34 cellular contexts compared by ENCODE assay signal in genomic region chr7:104431930-104432329, GRCh38.
"Had no signal": no experiment of that assay in that cellular context is flagged by ENCODE, and none has a peak within 500 bp of the region (broad histone marks: within the 10 kb centered on the region; RNA-seq: fewer than 3 reads in every experiment).

No MANE protein-coding gene starts in this region.

- H3K27ac Mint-ChIP-seq: activated CD4-positive, alpha-beta T cell treated with anti-CD3 and anti-CD28 coated beads for 36 hours; activated CD4-positive, alpha-beta T cell treated with anti-CD3 and anti-CD28 coated beads, Interleukin-2, amount 10 ng/mL, durations not matched to agents 7 days and 5 days; activated CD8-positive, alpha-beta T cell treated with anti-CD3 and anti-CD28 coated beads, Interleukin-2, amount 10 ng/mL, durations not matched to agents 7 days and 5 days; activated naive CD4-positive, alpha-beta T cell treated with anti-CD3 and anti-CD28 coated beads, Interleukin-2, amount 50 U/mL, for 24 hours; activated naive CD8-positive, alpha-beta T cell treated with anti-CD3 and anti-CD28 coated beads, Interleukin-2, amount 10 ng/mL, durations not matched to agents 7 days and 5 days; activated T-cell treated with anti-CD3 and anti-CD28 coated beads, Interleukin-2, amount 50 U/mL, for 24 hours; activated T-helper 2 cell treated with anti-CD3 and anti-CD28 coated beads, Interferon-gamma antibody, Interleukin-2, Interleukin-4, amounts not matched to agents 10 μg/mL and 5 μg/mL and 100 μg/mL, durations not matched to agents 14 hours and 24 hours and 36 hours; T-helper 2 cell treated with Interferon-gamma antibody and Interleukin-4, amounts not matched to agents 5 μg/mL and 100 μg/mL, for 36 hours had no signal

- H3K4me1 ChIP-seq: ascending aorta had no signal

- H3K4me3 ChIP-seq: ascending aorta, cardiac muscle cell, PC-9, SK-N-MC had no signal

- H3K36me3 ChIP-seq: ascending aorta, cardiac muscle cell had no signal

- H3K9me3 Mint-ChIP-seq: activated CD4-positive, alpha-beta T cell treated with anti-CD3 and anti-CD28 coated beads, Interleukin-2, amount 10 ng/mL, durations not matched to agents 7 days and 5 days; activated naive CD4-positive, alpha-beta T cell treated with anti-CD3 and anti-CD28 coated beads, Interleukin-2, amount 50 U/mL, for 24 hours; activated naive CD8-positive, alpha-beta T cell treated with anti-CD3 and anti-CD28 coated beads, Interleukin-2, amount 10 ng/mL, durations not matched to agents 7 days and 5 days; activated T-cell treated with anti-CD3 and anti-CD28 coated beads, Interleukin-2, amount 50 U/mL, for 24 hours; activated T-helper 2 cell treated with anti-CD3 and anti-CD28 coated beads, Interferon-gamma antibody, Interleukin-2, Interleukin-4, amounts not matched to agents 10 μg/mL and 5 μg/mL and 100 μg/mL, durations not matched to agents 14 hours and 24 hours and 36 hours; T-helper 2 cell treated with Interferon-gamma antibody and Interleukin-4, amounts not matched to agents 5 μg/mL and 100 μg/mL, for 36 hours had no signal

- H3K27ac ChIP-seq: ascending aorta, cardiac muscle cell, PC-9, SK-N-MC had no signal

- H3K27me3 ChIP-seq: ascending aorta, cardiac muscle cell had no signal

- H2AFZ ChIP-seq: PC-9 had no signal

- DNase-seq: activated CD4-positive, alpha-beta T cell treated with anti-CD3 and anti-CD28 coated beads for 36 hours; activated CD4-positive, alpha-beta T cell treated with anti-CD3 and anti-CD28 coated beads, Interleukin-2, amount 10 ng/mL, durations not matched to agents 7 days and 5 days; activated CD4-positive, alpha-beta T cell treated with anti-CD3 and anti-CD28 coated beads, Interleukin-2, amount 50 U/mL, for 48 hours; activated CD8-positive, alpha-beta T cell treated with anti-CD3 and anti-CD28 coated beads, Interleukin-2, amount 10 ng/mL, durations not matched to agents 7 days and 5 days; activated gamma-delta T cell; activated naive CD4-positive, alpha-beta T cell treated with Interleukin-2 at 50 U/mL for 16 hours; activated naive CD8-positive, alpha-beta T cell treated with anti-CD3 and anti-CD28 coated beads, Interleukin-2, amount 10 ng/mL, durations not matched to agents 7 days and 5 days; activated T-cell treated with anti-CD3 and anti-CD28 coated beads, Interleukin-2, amount 50 U/mL, for 24 hours; amygdala; Kasumi-1; KG1; MM.1S; MV-4-11; NCI-H1092; NCI-H1436 treated with DMSO at 0.1 percent for 48 hours; NCI-H1694 treated with DMSO at 0.1 percent for 48 hours; NCI-H2029; NCI-H2107; NCI-H2171; NCI-H446; NCI-H524; NCI-H69; NCI-H82; NK-92 treated with Interleukin-12 subunit alpha and Interleukin-12 subunit beta, amount 100 ng/mL, for 24 hours; PC-9; Right ventricle myocardium superior had no signal

- ATAC-seq: activated CD4-positive, alpha-beta T cell treated with anti-CD3 and anti-CD28 coated beads for 36 hours; activated CD4-positive, CD25-positive, alpha-beta regulatory T cell treated with anti-CD3 and anti-CD28 coated beads, Interleukin-2, amount 50 U/mL, for 24 hours; activated CD8-positive, alpha-beta T cell treated with anti-CD3 and anti-CD28 coated beads, Interleukin-2, amount 10 ng/mL, durations not matched to agents 7 days and 5 days had no signal

- H3K4me2 ChIP-seq: PC-9 had no signal

- H3K36me3 Mint-ChIP-seq: activated naive CD4-positive, alpha-beta T cell treated with anti-CD3 and anti-CD28 coated beads, Interleukin-2, amount 50 U/mL, for 24 hours; activated naive CD8-positive, alpha-beta T cell treated with anti-CD3 and anti-CD28 coated beads, Interleukin-2, amount 10 ng/mL, durations not matched to agents 7 days and 5 days had no signal

- H3K9me3 ChIP-seq: ascending aorta had no signal

- H3K4me1 Mint-ChIP-seq: activated CD4-positive, alpha-beta T cell treated with anti-CD3 and anti-CD28 coated beads for 36 hours; activated CD4-positive, alpha-beta T cell treated with anti-CD3 and anti-CD28 coated beads, Interleukin-2, amount 10 ng/mL, durations not matched to agents 7 days and 5 days; activated naive CD4-positive, alpha-beta T cell treated with anti-CD3 and anti-CD28 coated beads, Interleukin-2, amount 50 U/mL, for 24 hours; activated naive CD8-positive, alpha-beta T cell treated with anti-CD3 and anti-CD28 coated beads, Interleukin-2, amount 10 ng/mL, durations not matched to agents 7 days and 5 days; central memory CD8-positive, alpha-beta T cell had no signal

- H3K27me3 Mint-ChIP-seq: activated CD4-positive, alpha-beta T cell treated with anti-CD3 and anti-CD28 coated beads, Interleukin-2, amount 10 ng/mL, durations not matched to agents 7 days and 5 days; activated T-cell treated with anti-CD3 and anti-CD28 coated beads, Interleukin-2, amount 50 U/mL, for 24 hours had no signal

- H3K4me3 Mint-ChIP-seq: activated CD4-positive, alpha-beta T cell treated with anti-CD3 and anti-CD28 coated beads for 36 hours; activated CD4-positive, alpha-beta T cell treated with anti-CD3 and anti-CD28 coated beads, Interleukin-2, amount 10 ng/mL, durations not matched to agents 7 days and 5 days; activated CD8-positive, alpha-beta T cell treated with anti-CD3 and anti-CD28 coated beads, Interleukin-2, amount 10 ng/mL, durations not matched to agents 7 days and 5 days; activated naive CD4-positive, alpha-beta T cell treated with anti-CD3 and anti-CD28 coated beads, Interleukin-2, amount 50 U/mL, for 24 hours; activated naive CD8-positive, alpha-beta T cell treated with anti-CD3 and anti-CD28 coated beads, Interleukin-2, amount 10 ng/mL, durations not matched to agents 7 days and 5 days; activated T-cell treated with anti-CD3 and anti-CD28 coated beads, Interleukin-2, amount 50 U/mL, for 24 hours; central memory CD8-positive, alpha-beta T cell; T-helper 2 cell treated with Interferon-gamma antibody and Interleukin-4, amounts not matched to agents 5 μg/mL and 100 μg/mL, for 36 hours had no signal
